Comparison of ENCODE assay signal across 24 cellular contexts in the genomic region with DNA sequence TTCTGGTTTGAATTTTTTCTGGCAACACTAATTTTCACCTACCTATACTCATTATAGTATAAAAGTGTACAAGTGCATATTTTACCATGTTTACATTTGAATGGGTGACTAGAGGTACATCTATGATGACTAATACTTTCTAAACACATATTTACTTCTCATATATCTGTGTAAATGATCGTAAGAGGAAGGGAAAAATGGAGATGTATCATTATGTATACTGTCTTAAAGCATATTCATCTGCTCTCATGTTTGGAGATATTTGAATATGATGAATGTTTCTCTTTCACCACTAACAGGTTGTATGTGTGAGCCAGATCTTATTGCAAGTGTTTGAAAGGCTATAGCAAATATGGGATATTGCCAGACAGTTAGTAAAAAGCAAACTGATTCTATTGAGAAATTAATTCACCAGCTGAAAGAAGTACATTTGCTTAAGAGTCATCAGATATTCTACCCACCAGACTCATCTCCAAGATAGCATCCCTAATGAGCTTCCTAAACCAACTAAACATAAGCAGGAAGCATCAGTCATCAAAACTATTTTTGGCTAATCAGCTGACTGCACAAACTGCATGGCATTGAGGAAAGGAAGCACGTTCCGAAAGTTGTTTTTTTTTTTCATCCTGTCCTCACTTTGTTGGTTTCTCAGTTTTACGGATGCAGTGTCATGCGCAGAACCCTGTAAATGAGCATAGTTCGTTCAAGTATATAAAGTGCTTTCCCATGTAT.
DNase-seq lines count a peak whose midpoint lies in the region; ATAC-seq and TF ChIP-seq lines count a peak whose summit lies in the region.
"Had no signal": no experiment of that assay in that cellular context is flagged by ENCODE, and none has a peak within 500 bp of the region (broad histone marks: within the 10 kb centered on the region; RNA-seq: fewer than 3 reads in every experiment).

No MANE protein-coding gene starts in this region.

- no peaks in the 10 kb centered on the region for H3K36me3 ChIP-seq in fibroblast of lung (ENCODE audit: control insufficient read depth, insufficient read depth, low read length)
- H3K36me3 ChIP-seq: HAP-1 had no signal

- no peaks in the 10 kb centered on the region for H3K79me2 ChIP-seq in fibroblast of lung (ENCODE audit: control insufficient read depth, insufficient read depth, low read length)

- no peaks in the 10 kb centered on the region for H3K36me3 Mint-ChIP-seq in Calu3 (ENCODE audit: insufficient read depth, unreplicated experiment)
- H3K36me3 Mint-ChIP-seq: activated CD8-positive, alpha-beta memory T cell treated with anti-CD3 and anti-CD28 coated beads, Interleukin-2, amount 10 ng/mL, durations not matched to agents 7 days and 5 days; mesothelial cell of epicardium; naive thymus-derived CD4-positive, alpha-beta T cell; stimulated activated effector memory CD8-positive, alpha-beta T cell treated with anti-CD3 and anti-CD28 coated beads, Interleukin-12 subunit alpha, Interleukin-12 subunit beta, amount 100 ng/mL, for 72 hours had no signal

- BruUV-seq in Calu3 (replicated peaks; lab: Mats Ljungman, UMichigan), result no TSS peak

- no peaks in the 10 kb centered on the region for H3K27me3 ChIP-seq in fibroblast of lung (ENCODE audit: control insufficient read depth, insufficient read depth, low read length)

- no peak overlapping the region for H3K4me3 Mint-ChIP-seq in Calu3 (ENCODE audit: low read depth, unreplicated experiment)
- H3K4me3 Mint-ChIP-seq: activated CD8-positive, alpha-beta memory T cell treated with anti-CD3 and anti-CD28 coated beads, Interleukin-2, amount 10 ng/mL, durations not matched to agents 7 days and 5 days; dendritic cell treated with granulocyte-macrophage colony-stimulating factor and Interleukin-4, amounts not matched to agents 40 ng/mL and 50 ng/mL, for 4 days; mesothelial cell of epicardium; naive thymus-derived CD4-positive, alpha-beta T cell; stimulated activated effector memory CD8-positive, alpha-beta T cell treated with anti-CD3 and anti-CD28 coated beads, Interleukin-12 subunit alpha, Interleukin-12 subunit beta, amount 100 ng/mL, for 72 hours; T-helper 1 cell treated with Interleukin-12 subunit alpha and Interleukin-12 subunit beta and Interleukin-4 antibody, amounts not matched to agents 30 μg/mL and 1 μg/mL, for 36 hours had no signal

- ATAC-seq in GM19328 (IDR thresholded peaks at IDR 0.05; ENCODE audit: unreplicated experiment) (no peak), HG02798 (IDR thresholded peaks at IDR 0.05; ENCODE audit: poor library complexity, unreplicated experiment) (no peak)
- ATAC-seq: activated CD8-positive, alpha-beta memory T cell treated with anti-CD3 and anti-CD28 coated beads, Interleukin-2, amount 10 ng/mL, durations not matched to agents 7 days and 5 days; left ventricle myocardium superior; naive thymus-derived CD4-positive, alpha-beta T cell; stimulated activated effector memory CD8-positive, alpha-beta T cell treated with anti-CD3 and anti-CD28 coated beads, Interleukin-12 subunit alpha, Interleukin-12 subunit beta, amount 100 ng/mL, for 72 hours had no signal

- H3K9me3 ChIP-seq in fibroblast of lung (ENCODE audit: control insufficient read depth, insufficient read depth, low read depth, low read length), result no peaks in the 10 kb centered on the region
- H3K9me3 ChIP-seq: HAP-1 had no signal

- no peak overlapping the region for H3K27ac ChIP-seq in fibroblast of lung (ENCODE audit: insufficient read depth, low read length)
- H3K27ac ChIP-seq: VCaP had no signal

- peaks cover 9% of the 10 kb centered on the region for H3K9me3 Mint-ChIP-seq in Calu3 (ENCODE audit: low read depth, unreplicated experiment)
- H3K9me3 Mint-ChIP-seq: mesothelial cell of epicardium; T-helper 1 cell treated with Interleukin-12 subunit alpha and Interleukin-12 subunit beta and Interleukin-4 antibody, amounts not matched to agents 30 μg/mL and 1 μg/mL, for 36 hours had no signal

- TF ChIP-seq CTCF in fibroblast of lung (conservative IDR thresholded peaks at IDR 0.05 in 1 of 2, IDR thresholded peaks at IDR 0.05 in 1 of 2; ENCODE audit: low read depth in 1 of 2, low read length in 2 of 2) (no peak), Calu3 (IDR thresholded peaks at IDR 0.05; ENCODE audit: unreplicated experiment) (no peak)

- no peak overlapping the region for H2AFZ ChIP-seq in fibroblast of lung (ENCODE audit: low read length)

- intact Hi-C loops in Calu3 (cut with micrococcal nuclease; ENCODE audit: unreplicated experiment), result no loop called here

- no peak overlapping the region for H3K4me3 ChIP-seq in fibroblast of lung (replicated peaks in 1 of 4; ENCODE audit: control extremely low read depth in 1 of 4, insufficient read depth in 1 of 4, low read depth in 3 of 4, low read length in 4 of 4)
- H3K4me3 ChIP-seq: HAP-1 had no signal

- no peaks in the 10 kb centered on the region for H3K4me1 Mint-ChIP-seq in Calu3 (ENCODE audit: low read depth, unreplicated experiment)
- H3K4me1 Mint-ChIP-seq: activated CD8-positive, alpha-beta memory T cell treated with anti-CD3 and anti-CD28 coated beads, Interleukin-2, amount 10 ng/mL, durations not matched to agents 7 days and 5 days; naive thymus-derived CD4-positive, alpha-beta T cell; stimulated activated effector memory CD8-positive, alpha-beta T cell treated with anti-CD3 and anti-CD28 coated beads, Interleukin-12 subunit alpha, Interleukin-12 subunit beta, amount 100 ng/mL, for 72 hours had no signal

- H3K9ac ChIP-seq in fibroblast of lung (ENCODE audit: insufficient read depth, low read length), result no peak overlapping the region

- H3K4me2 ChIP-seq in fibroblast of lung (ENCODE audit: extremely low read depth, insufficient read depth, low read length), result no peak overlapping the region

- CTCF ChIA-PET in Calu3 (lab: Charles Lee), result no interaction called here

- DNase-seq in NCI-H2029 (lab: John Stamatoyannopoulos, UW) (peak; percentile 25), NCI-H2029 treated with DMSO at 0.1 percent for 48 hours (lab: John Stamatoyannopoulos, UW) (no peak), RKO (ENCODE audit: low spot score) (peak; percentile 4), fibroblast of lung (ENCODE audit: low read depth in 2 of 2) (peak; percentile 5 to 57), renal cortical epithelial cell (ENCODE audit: low read depth) (peak; percentile 68), Calu3 (no peak)
- DNase-seq: activated CD4-positive, alpha-beta T cell treated with anti-CD3 and anti-CD28 coated beads for 48 hours; activated CD8-positive, alpha-beta memory T cell treated with anti-CD3 and anti-CD28 coated beads, Interleukin-2, amount 10 ng/mL, durations not matched to agents 7 days and 5 days; activated naive CD4-positive, alpha-beta T cell treated with anti-CD3 and anti-CD28 coated beads, Interleukin-2, amount 50 U/mL, for 16 hours; caudate nucleus; left ventricle myocardium superior; naive thymus-derived CD4-positive, alpha-beta T cell; NCI-H1105 treated with DMSO at 0.1 percent for 48 hours; NCI-H2081 treated with DMSO at 0.1 percent for 48 hours; nucleus accumbens; small intestine had no signal

- H3K27me3 Mint-ChIP-seq in Calu3 (ENCODE audit: unreplicated experiment), result no peaks in the 10 kb centered on the region
- H3K27me3 Mint-ChIP-seq: activated CD8-positive, alpha-beta memory T cell treated with anti-CD3 and anti-CD28 coated beads, Interleukin-2, amount 10 ng/mL, durations not matched to agents 7 days and 5 days; dendritic cell treated with granulocyte-macrophage colony-stimulating factor and Interleukin-4, amounts not matched to agents 40 ng/mL and 50 ng/mL, for 4 days; naive thymus-derived CD4-positive, alpha-beta T cell had no signal

- H3K27ac Mint-ChIP-seq in Calu3 (ENCODE audit: unreplicated experiment), result no peak overlapping the region
- H3K27ac Mint-ChIP-seq: activated CD8-positive, alpha-beta memory T cell treated with anti-CD3 and anti-CD28 coated beads, Interleukin-2, amount 10 ng/mL, durations not matched to agents 7 days and 5 days; dendritic cell treated with granulocyte-macrophage colony-stimulating factor and Interleukin-4, amounts not matched to agents 40 ng/mL and 50 ng/mL, for 4 days; mesothelial cell of epicardium; naive thymus-derived CD4-positive, alpha-beta T cell; stimulated activated effector memory CD8-positive, alpha-beta T cell treated with anti-CD3 and anti-CD28 coated beads, Interleukin-12 subunit alpha, Interleukin-12 subunit beta, amount 100 ng/mL, for 72 hours; T-helper 1 cell treated with Interleukin-12 subunit alpha and Interleukin-12 subunit beta and Interleukin-4 antibody, amounts not matched to agents 30 μg/mL and 1 μg/mL, for 36 hours had no signal

- H3K4me1 ChIP-seq in fibroblast of lung (ENCODE audit: control insufficient read depth, extremely low read depth, insufficient read depth, low read length), result no peaks in the 10 kb centered on the region
- H3K4me1 ChIP-seq: HAP-1 had no signal

- H4K20me1 ChIP-seq in fibroblast of lung (ENCODE audit: control insufficient read depth, extremely low read depth, insufficient read depth, low read length), result no peaks in the 10 kb centered on the region

Comparison
In these comparisons a context has a peak if more than half of its experiments do, and no peak if none do; other contexts are left out.
1. DNase-seq: peak in NCI-H2029 (single experiment), RKO (single experiment), fibroblast of lung (2 of 2) and renal cortical epithelial cell (single experiment); none in NCI-H2029 treated with DMSO at 0.1 percent for 48 hours (single experiment) and Calu3 (single experiment).